26 cellular contexts compared by ENCODE assay signal in genomic region chr12:117294206-117294605, GRCh38.
DNase-seq lines count a peak whose midpoint lies in the region; ATAC-seq and TF ChIP-seq lines count a peak whose summit lies in the region.
"Had no signal": no experiment of that assay in that cellular context is flagged by ENCODE, and none has a peak within 500 bp of the region (broad histone marks: within the 10 kb centered on the region; RNA-seq: fewer than 3 reads in every experiment).

No MANE protein-coding gene starts in this region.

- ATAC-seq in HG03095 (IDR thresholded peaks at IDR 0.05; ENCODE audit: unreplicated experiment): no peak
- ATAC-seq: natural killer cell treated with Interleukin-12 subunit alpha and Interleukin-12 subunit beta and Interleukin-15 and Interleukin-18, amount 100 ng/mL, for 72 hours had no signal

- no peak for TF ChIP-seq POLR2A in NB4 (IDR thresholded peaks at IDR 0.05; ENCODE audit: extremely low read depth, insufficient read length)

- no peak for TF ChIP-seq CTCF in NB4 (IDR thresholded peaks at IDR 0.05; ENCODE audit: low read depth, low read length)

- H3K4me3 ChIP-seq in NB4 (ENCODE audit: low read depth, low read length): no peak overlapping the region
- H3K4me3 ChIP-seq: BLaER1, esophagus muscularis mucosa, hepatocyte, ovary, smooth muscle cell had no signal

- DNase-seq in DMS 273 treated with DMSO at 0.1 percent for 48 hours (lab: John Stamatoyannopoulos, UW): peak; percentile 78
- peak; percentile 26 for DNase-seq in NB4 (ENCODE audit: low read depth)
- DNase-seq in NCI-H82 (lab: John Stamatoyannopoulos, UW): peak; percentile 92
- DNase-seq in iPS-NIHi11 (ENCODE audit: low spot score): peak; percentile 32
- DNase-seq in cortex of kidney (lab: John Stamatoyannopoulos, UW): no peak
- no peak for DNase-seq in D341Med (ENCODE audit: low spot score)
- DNase-seq: activated CD4-positive, alpha-beta T cell treated with anti-CD3 and anti-CD28 coated beads, Interleukin-2, amount 10 ng/mL, durations not matched to agents 24 days and 14 days; activated naive CD4-positive, alpha-beta T cell treated with anti-CD3 and anti-CD28 coated beads for 36 hours; activated T-cell treated with anti-CD3 and anti-CD28 coated beads, Interleukin-2, amount 50 U/mL, for 48 hours; amniotic stem cell; Caco-2; effector memory CD4-positive, alpha-beta T cell; IMR-90; NCI-H1930; NCI-H510A; ovary; SK-N-SH; stimulated activated CD4-positive, alpha-beta T cell treated with anti-CD3 and anti-CD28 coated beads, Interleukin-2, amount 100 ng/mL, for 24 hours; substantia nigra; T-helper 2 cell had no signal

Comparison
In these comparisons a context has a peak if more than half of its experiments do, and no peak if none do; other contexts are left out.
1. DNase-seq: peak in DMS 273 treated with DMSO at 0.1 percent for 48 hours (single experiment), NB4 (single experiment), NCI-H82 (single experiment) and iPS-NIHi11 (single experiment); none in cortex of kidney (single experiment) and D341Med (single experiment).